17 cellular contexts compared by ENCODE assay signal in the genomic region with DNA sequence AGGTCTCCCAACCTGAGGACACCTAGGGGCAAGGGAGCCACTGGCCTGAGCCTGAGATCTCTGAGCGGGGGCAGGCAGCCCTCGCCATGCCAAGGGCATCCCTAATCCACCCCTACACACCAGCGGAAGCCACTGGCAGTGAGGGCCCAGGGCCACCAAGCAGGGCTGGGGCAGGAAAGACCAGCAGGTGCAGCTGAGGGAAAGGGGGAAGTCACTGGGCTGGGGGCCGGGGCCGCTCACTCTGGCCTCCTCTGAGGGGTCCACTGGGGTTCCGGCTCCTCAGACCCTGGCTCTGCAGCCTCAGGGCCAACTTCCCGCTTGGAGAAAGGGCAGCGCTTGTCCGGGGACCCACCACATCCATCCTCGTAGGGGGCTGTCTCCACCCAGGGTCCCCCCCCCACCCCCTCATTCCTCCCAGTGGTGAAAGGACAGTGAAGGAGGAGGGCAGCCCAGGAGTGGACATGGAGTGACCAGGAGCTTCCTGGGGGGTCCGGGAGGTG. TPM values are rescaled to one million over a fixed set of nuclear protein-coding genes. Genes with fewer than 3 reads are reported as not detected.
"Had no signal": no experiment of that assay in that cellular context is flagged by ENCODE, and none has a peak within 500 bp of the region (broad histone marks: within the 10 kb centered on the region; RNA-seq: fewer than 3 reads in every experiment).

No MANE protein-coding gene starts in this region.

- H3K36me3 ChIP-seq: esophagus squamous epithelium, heart right ventricle had no signal

- H3K4me3 ChIP-seq: esophagus squamous epithelium, heart right ventricle, skin epidermis had no signal

- DNase-seq: activated CD4-positive, alpha-beta T cell treated with anti-CD3 and anti-CD28 coated beads, Interleukin-2, amount 10 ng/mL, durations not matched to agents 7 days and 5 days; activated CD8-positive, alpha-beta T cell treated with anti-CD3 and anti-CD28 coated beads, Interleukin-2, amount 10 ng/mL, durations not matched to agents 7 days and 5 days; dermis blood vessel endothelial cell; effector memory CD4-positive, alpha-beta T cell; esophagus squamous epithelium; heart right ventricle; immature natural killer cell; nucleus accumbens; stimulated activated CD4-positive, alpha-beta T cell treated with anti-CD3 and anti-CD28 coated beads, Interleukin-2, amount 100 ng/mL, for 48 hours; T1000 had no signal

- H3K4me1 ChIP-seq: esophagus squamous epithelium had no signal

- ATAC-seq: activated CD8-positive, alpha-beta T cell treated with anti-CD3 and anti-CD28 coated beads, Interleukin-2, amount 10 ng/mL, durations not matched to agents 7 days and 5 days had no signal

- H3K9me3 ChIP-seq: esophagus squamous epithelium, heart right ventricle had no signal

- H3K27ac ChIP-seq: esophagus squamous epithelium, heart right ventricle, skin epidermis had no signal

RNA-seq across cellular contexts. Expression of gene ACTRT2, which starts 42.5 kb away (rescaled TPM):
- total RNA-seq: activated CD4-positive, alpha-beta T cell treated with anti-CD3 and anti-CD28 coated beads, Interleukin-2, amount 10 ng/mL, durations not matched to agents 7 days and 5 days; activated CD8-positive, alpha-beta T cell treated with anti-CD3 and anti-CD28 coated beads, Interleukin-2, amount 10 ng/mL, durations not matched to agents 7 days and 5 days; bronchial epithelial cell; cerebellum; dermis blood vessel endothelial cell; esophagus squamous epithelium; heart right ventricle; lower leg skin; posterior vena cava; T-helper 1 cell treated with Interleukin-12 subunit alpha and Interleukin-12 subunit beta and Interleukin-4 antibody, amounts not matched to agents 30 ng/mL and 1 ng/mL, for 36 hours; urinary bladder had no signal
- polyA plus RNA-seq: heart right ventricle, immature natural killer cell, urinary bladder had no signal
